16 cellular contexts compared by ENCODE assay signal in genomic region chr21:42298657-42299056, GRCh38. TPM values are rescaled to one million over a fixed set of nuclear protein-coding genes. Genes with fewer than 3 reads are reported as not detected.
DNase-seq lines count a peak whose midpoint lies in the region; ATAC-seq and TF ChIP-seq lines count a peak whose summit lies in the region.
"Had no signal": no experiment of that assay in that cellular context is flagged by ENCODE, and none has a peak within 500 bp of the region (broad histone marks: within the 10 kb centered on the region; RNA-seq: fewer than 3 reads in every experiment).

No MANE protein-coding gene starts in this region.

- no peak overlapping the region for H3K9ac ChIP-seq in endodermal cell (ENCODE audit: extremely low read depth, low read length, poor library complexity, severe bottlenecking)
- H3K9ac ChIP-seq: GM23248 had no signal

- H3K9me3 ChIP-seq in left ventricle myocardium inferior (replicated peaks): no peaks in the 10 kb centered on the region
- no peaks in the 10 kb centered on the region for H3K9me3 ChIP-seq in right cardiac atrium (ENCODE audit: control insufficient read depth, low read length)
- H3K9me3 ChIP-seq in endodermal cell (ENCODE audit: control insufficient read depth, low read length): no peaks in the 10 kb centered on the region
- no peaks in the 10 kb centered on the region for H3K9me3 ChIP-seq in gastrocnemius medialis
- H3K9me3 ChIP-seq: BE2C, HAP-1 had no signal

- H3K4me3 ChIP-seq in left ventricle myocardium inferior (no peak overlapping the region), right cardiac atrium (ENCODE audit: low read length) (no peak overlapping the region), endodermal cell (ENCODE audit: low read length) (no peak overlapping the region), gastrocnemius medialis (no peak overlapping the region)
- H3K4me3 ChIP-seq: GM23248, HAP-1 had no signal

- H3K36me3 Mint-ChIP-seq in endodermal cell (ENCODE audit: low read depth): no peaks in the 10 kb centered on the region
- no peaks in the 10 kb centered on the region for H3K36me3 Mint-ChIP-seq in natural killer cell treated with Interleukin-12 subunit alpha and Interleukin-12 subunit beta and Interleukin-15 and Interleukin-18, amount 100 ng/mL, for 72 hours

- 69% methylated on average over 5 of the region's 5 CpGs for WGBS in right cardiac atrium
- WGBS in endodermal cell (ENCODE audit: insufficient coverage in 1 of 2, insufficient read length in 1 of 2), 2 experiments: 86% methylated on average over 5 of the region's 5 CpGs

- no peaks in the 10 kb centered on the region for H3K9me3 Mint-ChIP-seq in endodermal cell
- H3K9me3 Mint-ChIP-seq in natural killer cell treated with Interleukin-12 subunit alpha and Interleukin-12 subunit beta and Interleukin-15 and Interleukin-18, amount 100 ng/mL, for 72 hours: no peaks in the 10 kb centered on the region
- H3K9me3 Mint-ChIP-seq: CD8-positive, alpha-beta memory T cell had no signal

- no peaks in the 10 kb centered on the region for H3K27me3 Mint-ChIP-seq in endodermal cell (ENCODE audit: insufficient read depth)
- peaks cover 0 to 2% of the 10 kb centered on the region in 2 donors for H3K27me3 Mint-ChIP-seq in natural killer cell treated with Interleukin-12 subunit alpha and Interleukin-12 subunit beta and Interleukin-15 and Interleukin-18, amount 100 ng/mL, for 72 hours
- H3K27me3 Mint-ChIP-seq: CD4-positive, CD25-positive, alpha-beta regulatory T cell; CD8-positive, alpha-beta memory T cell had no signal

- H3K27ac Mint-ChIP-seq in endodermal cell: peak overlapping the region; percentile 42
- no peak overlapping the region for H3K27ac Mint-ChIP-seq in natural killer cell treated with Interleukin-12 subunit alpha and Interleukin-12 subunit beta and Interleukin-15 and Interleukin-18, amount 100 ng/mL, for 72 hours

- TF ChIP-seq CTCF in left ventricle myocardium inferior (IDR thresholded peaks at IDR 0.05; ENCODE audit: borderline replicate concordance) (no peak), endodermal cell (conservative IDR thresholded peaks at IDR 0.05) (no peak), gastrocnemius medialis (IDR thresholded peaks at IDR 0.05 in 4 of 5, conservative IDR thresholded peaks at IDR 0.05 in 1 of 5) (no peak)

- ATAC-seq in right cardiac atrium (no peak), gastrocnemius medialis (no peak), HG03025 (IDR thresholded peaks at IDR 0.05; ENCODE audit: low FRiP score, unreplicated experiment) (no peak)
- ATAC-seq in natural killer cell treated with Interleukin-12 subunit alpha and Interleukin-12 subunit beta and Interleukin-15 and Interleukin-18, amount 100 ng/mL, for 72 hours: no peak

- H3K36me3 ChIP-seq in left ventricle myocardium inferior: peaks cover 27% of the 10 kb centered on the region
- H3K36me3 ChIP-seq in endodermal cell (ENCODE audit: control insufficient read depth, insufficient read depth, low read length): no peaks in the 10 kb centered on the region
- peaks cover 0 to 32% of the 10 kb centered on the region in 2 donors for H3K36me3 ChIP-seq in gastrocnemius medialis
- H3K36me3 ChIP-seq: BE2C, HAP-1 had no signal

- in situ Hi-C loops in gastrocnemius medialis (cut with MboI; ENCODE audit: low sequenced_read_pairs in 4 of 4): no loop called here

- no peak overlapping the region for H3K4me3 Mint-ChIP-seq in endodermal cell
- no peak overlapping the region for H3K4me3 Mint-ChIP-seq in natural killer cell treated with Interleukin-12 subunit alpha and Interleukin-12 subunit beta and Interleukin-15 and Interleukin-18, amount 100 ng/mL, for 72 hours
- H3K4me3 Mint-ChIP-seq: CD4-positive, CD25-positive, alpha-beta regulatory T cell; CD8-positive, alpha-beta memory T cell had no signal

- no peaks in the 10 kb centered on the region for H3K27me3 ChIP-seq in left ventricle myocardium inferior (ENCODE audit: low read depth)
- H3K27me3 ChIP-seq in right cardiac atrium (ENCODE audit: control insufficient read depth, insufficient read depth): no peaks in the 10 kb centered on the region
- no peaks in the 10 kb centered on the region for H3K27me3 ChIP-seq in endodermal cell (ENCODE audit: control insufficient read depth, insufficient read depth, low read length, poor library complexity, severe bottlenecking)
- H3K27me3 ChIP-seq in gastrocnemius medialis: no peaks in the 10 kb centered on the region
- H3K27me3 ChIP-seq: BE2C had no signal

- no peak for TF ChIP-seq POLR2A in gastrocnemius medialis (IDR thresholded peaks at IDR 0.05)

- peaks cover 38% of the 10 kb centered on the region for H3K4me1 ChIP-seq in left ventricle myocardium inferior
- peaks cover 2% of the 10 kb centered on the region for H3K4me1 ChIP-seq in right cardiac atrium (ENCODE audit: control insufficient read depth, insufficient read depth, low read length)
- peaks cover 11% of the 10 kb centered on the region for H3K4me1 ChIP-seq in endodermal cell (ENCODE audit: control insufficient read depth, insufficient read depth, low read length)
- peaks cover 0 to 8% of the 10 kb centered on the region in 2 donors for H3K4me1 ChIP-seq in gastrocnemius medialis
- H3K4me1 ChIP-seq: BE2C, HAP-1 had no signal

- H3K27ac ChIP-seq in left ventricle myocardium inferior (replicated peaks): peak overlapping the region; percentile 62
- H3K27ac ChIP-seq in right cardiac atrium (ENCODE audit: low read length): no peak overlapping the region
- H3K27ac ChIP-seq in endodermal cell (ENCODE audit: low read depth, low read length): no peak overlapping the region
- peak overlapping the region in 3 of 4 donors; percentile 52 to 74 (median 70) for H3K27ac ChIP-seq in gastrocnemius medialis
- H3K27ac ChIP-seq: GM23248 had no signal

- DNase-seq in left ventricle myocardium inferior (no peak), right cardiac atrium (no peak), endodermal cell (no peak), gastrocnemius medialis (no peak), globus pallidus (ENCODE audit: low spot score) (no peak)
- DNase-seq in natural killer cell treated with Interleukin-12 subunit alpha and Interleukin-12 subunit beta and Interleukin-15 and Interleukin-18, amount 100 ng/mL, for 72 hours (ENCODE audit: low spot score): no peak
- DNase-seq: ACHN; BE2C; C1 segment of cervical spinal cord; CD4-positive, CD25-positive, alpha-beta regulatory T cell; CD8-positive, alpha-beta memory T cell; COR-L47; GM23248 had no signal

- H3K4me1 Mint-ChIP-seq in endodermal cell: peaks cover 23% of the 10 kb centered on the region
- H3K4me1 Mint-ChIP-seq in natural killer cell treated with Interleukin-12 subunit alpha and Interleukin-12 subunit beta and Interleukin-15 and Interleukin-18, amount 100 ng/mL, for 72 hours (ENCODE audit: low read depth in 2 of 2): peaks cover 0 to 3% of the 10 kb centered on the region in 2 donors
- H3K4me1 Mint-ChIP-seq: CD4-positive, CD25-positive, alpha-beta regulatory T cell had no signal

- intact Hi-C loops in left ventricle myocardium inferior (cut with micrococcal nuclease): no loop called here
- intact Hi-C loops in right cardiac atrium (cut with DNase I): no loop called here
- intact Hi-C loops in gastrocnemius medialis (cut with DNase I; ENCODE audit: low total_unique reads): no loop called here

RNA-seq across cellular contexts. Expression of gene TFF3, which starts 16.6 kb away (rescaled TPM):
- total RNA-seq in left ventricle myocardium inferior (2.9 TPM), right cardiac atrium (1 to 10 TPM; 1.2 to 2.2 (median 1.7) TPM), endodermal cell (1 to 10 TPM in 1 of 2 donors, not detected in 1; 5.5 TPM), gastrocnemius medialis (1 to 10 TPM in 1 of 4 donors, under 1 TPM in 3; 0.64 to 4.7 (median 0.89) TPM)
- polyA plus RNA-seq in right cardiac atrium: 2.6 TPM
- 1.2 TPM for polyA plus RNA-seq in endodermal cell (2013, experiment 1 of 2)
- 1.7 TPM for polyA plus RNA-seq in endodermal cell (2013, experiment 2 of 2)
- not detected for total RNA-seq in natural killer cell treated with Interleukin-12 subunit alpha and Interleukin-12 subunit beta and Interleukin-15 and Interleukin-18, amount 100 ng/mL, for 72 hours
- total RNA-seq: CD4-positive, CD25-positive, alpha-beta regulatory T cell; CD8-positive, alpha-beta memory T cell; GM23248; H4 had no signal
- polyA plus RNA-seq: CD4-positive, CD25-positive, alpha-beta regulatory T cell; CD8-positive, alpha-beta memory T cell; GM23248 had no signal

RNA-seq across cellular contexts. Expression of gene TFF2, which starts 52.1 kb away (rescaled TPM):
- total RNA-seq in left ventricle myocardium inferior (not detected), right cardiac atrium (not detected), endodermal cell (not detected), gastrocnemius medialis (not detected)
- not detected for polyA plus RNA-seq in right cardiac atrium
- polyA plus RNA-seq in endodermal cell (2013, experiment 1 of 2): not detected
- not detected for polyA plus RNA-seq in endodermal cell (2013, experiment 2 of 2)
- total RNA-seq in natural killer cell treated with Interleukin-12 subunit alpha and Interleukin-12 subunit beta and Interleukin-15 and Interleukin-18, amount 100 ng/mL, for 72 hours: not detected
- total RNA-seq: CD4-positive, CD25-positive, alpha-beta regulatory T cell; CD8-positive, alpha-beta memory T cell; GM23248; H4 had no signal
- polyA plus RNA-seq: CD4-positive, CD25-positive, alpha-beta regulatory T cell; CD8-positive, alpha-beta memory T cell; GM23248 had no signal

Comparison
In these comparisons a context has a peak if more than half of its experiments do, and no peak if none do; other contexts are left out.
1. H3K27ac ChIP-seq: peak in left ventricle myocardium inferior (single experiment) and gastrocnemius medialis (3 of 4); none in right cardiac atrium (single experiment) and endodermal cell (single experiment).